In the genomic region with DNA sequence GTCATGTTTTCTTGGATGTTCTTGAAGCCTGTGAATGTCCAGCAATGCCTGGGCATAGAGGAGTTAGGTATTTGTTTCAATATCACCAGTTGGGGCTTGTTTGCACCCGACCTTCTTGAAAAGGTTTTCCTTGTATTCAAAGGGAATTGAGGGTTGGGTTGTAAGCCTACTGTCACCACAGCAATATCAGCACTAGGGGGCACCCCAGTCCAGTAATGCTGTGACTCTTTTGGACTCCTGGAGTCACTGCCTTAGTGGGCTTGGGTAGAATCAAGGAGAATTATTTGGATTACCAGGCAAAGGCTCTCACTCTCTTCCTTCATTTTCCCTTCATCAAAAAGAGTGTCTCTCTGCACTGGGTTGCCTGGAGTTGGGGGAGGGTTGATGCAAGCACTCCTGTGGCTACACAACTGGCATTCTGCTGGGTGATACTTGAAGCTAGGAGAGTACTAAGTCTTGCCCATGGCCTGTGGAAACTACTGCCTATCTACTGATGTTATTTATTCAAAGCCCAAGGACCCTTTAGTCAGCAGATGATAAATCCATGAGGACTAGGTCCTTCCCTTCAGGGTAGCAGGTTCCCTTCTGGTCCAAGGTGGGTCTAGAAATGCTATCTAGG, we compare ENCODE assay signal across 9 cellular contexts.
DNase-seq lines count a peak whose midpoint lies in the region; ATAC-seq and TF ChIP-seq lines count a peak whose summit lies in the region.
"Had no signal": no experiment of that assay in that cellular context is flagged by ENCODE, and none has a peak within 500 bp of the region (broad histone marks: within the 10 kb centered on the region; RNA-seq: fewer than 3 reads in every experiment).

No MANE protein-coding gene starts in this region.

- DNase-seq in ELF-1 (ENCODE audit: low read depth, low spot score) (peak; percentile 53), Kasumi-1 (lab: John Stamatoyannopoulos, UW) (peak; percentile 49 to 58), foreskin fibroblast (no peak), NK-92 (lab: John Stamatoyannopoulos, UW; ENCODE audit: unreplicated experiment) (no peak)
- DNase-seq in activated CD4-positive, alpha-beta T cell treated with anti-CD3 and anti-CD28 coated beads, Interleukin-2, amount 50 U/mL, for 4 hours = peak; percentile 15 to 36
- peak; percentile 37 to 38 for DNase-seq in stimulated activated CD4-positive, alpha-beta T cell treated with anti-CD3 and anti-CD28 coated beads, Interleukin-2, amount 100 ng/mL, for 48 hours

- ATAC-seq in GM21825 (IDR thresholded peaks at IDR 0.05; ENCODE audit: unreplicated experiment) (no peak), GM19035 (IDR thresholded peaks at IDR 0.05; ENCODE audit: unreplicated experiment) (no peak)
- ATAC-seq: naive thymus-derived CD8-positive, alpha-beta T cell had no signal

- H3K4me3 ChIP-seq in foreskin fibroblast (ENCODE audit: low read depth in 1 of 2, low read length in 2 of 2) = no peak overlapping the region

- TF ChIP-seq CTCF in foreskin fibroblast (IDR thresholded peaks at IDR 0.05; ENCODE audit: low read depth, low read length) = peak; percentile 25

Comparison
In these comparisons a context has a peak if more than half of its experiments do, and no peak if none do; other contexts are left out.
1. DNase-seq: peak in ELF-1 (single experiment), Kasumi-1 (2 of 2), activated CD4-positive, alpha-beta T cell treated with anti-CD3 and anti-CD28 coated beads, Interleukin-2, amount 50 U/mL, for 4 hours (2 of 2) and stimulated activated CD4-positive, alpha-beta T cell treated with anti-CD3 and anti-CD28 coated beads, Interleukin-2, amount 100 ng/mL, for 48 hours (2 of 2); none in foreskin fibroblast (0 of 2) and NK-92 (single experiment).